28 cellular contexts compared by ENCODE assay signal in the genomic region with DNA sequence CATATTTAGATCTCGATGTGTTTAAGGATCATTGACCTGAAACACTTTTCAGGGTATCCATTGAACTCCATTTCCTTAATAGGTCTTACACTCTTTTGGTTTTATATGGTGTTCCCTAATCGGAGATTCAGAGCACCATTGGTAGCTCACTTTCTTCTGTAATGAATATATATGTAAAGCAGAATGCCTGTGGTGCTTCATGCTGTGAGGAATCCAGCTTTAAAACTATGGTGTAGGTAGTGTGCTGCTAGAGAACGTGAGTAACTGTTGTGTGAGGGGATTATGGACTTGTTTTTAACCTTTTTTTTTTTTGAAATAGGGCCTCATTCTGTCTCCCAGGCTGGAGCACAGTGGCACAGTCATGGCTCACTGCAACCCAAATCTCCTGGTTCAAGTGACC.
"Had no signal": no experiment of that assay in that cellular context is flagged by ENCODE, and none has a peak within 500 bp of the region (broad histone marks: within the 10 kb centered on the region; RNA-seq: fewer than 3 reads in every experiment).

No MANE protein-coding gene starts in this region.

- H3K4me2 ChIP-seq: neural progenitor cell had no signal

- H3K4me3 Mint-ChIP-seq: mesothelial cell of epicardium; naive B cell; natural killer cell; nephron progenitor cell; neural progenitor cell; stimulated activated naive B cell treated with anti-CD40 and anti-IgM and Interleukin-4, amounts not matched to agents 10 μg/mL and 1 μg/mL and 100 μg/mL, for 72 hours had no signal

- H3K9me3 Mint-ChIP-seq: mesothelial cell of epicardium; naive B cell; natural killer cell; nephron progenitor cell; neural progenitor cell; stimulated activated naive B cell treated with anti-CD40 and anti-IgM and Interleukin-4, amounts not matched to agents 10 μg/mL and 1 μg/mL and 100 μg/mL, for 72 hours had no signal

- H3K27me3 Mint-ChIP-seq: naive B cell; progenitor cell of endocrine pancreas; stimulated activated naive B cell treated with anti-CD40 and anti-IgM and Interleukin-4, amounts not matched to agents 10 μg/mL and 1 μg/mL and 100 μg/mL, for 72 hours had no signal

- H3K9me3 ChIP-seq: left ventricle myocardium inferior, neutrophil, ovary, right atrium auricular region, right lobe of liver, stomach, testis, thyroid gland, transverse colon, upper lobe of right lung had no signal

- H3K4me1 ChIP-seq: right atrium auricular region, right lobe of liver, stomach, testis, upper lobe of right lung had no signal

- DNase-seq: hippocampal formation; islet precursor cell; left ventricle myocardium inferior; mesendoderm; naive B cell; natural killer cell; nephron progenitor cell; occipital lobe; ovary; right lobe of liver; stimulated activated CD4-positive, alpha-beta T cell treated with anti-CD3 and anti-CD28 coated beads, Interleukin-12 subunit alpha, Interleukin-12 subunit beta, amount 100 ng/mL, for 4 hours; stimulated activated CD4-positive, alpha-beta T cell treated with anti-CD3 and anti-CD28 coated beads, Interleukin-15, amount 100 ng/mL, for 24 hours; stimulated activated CD4-positive, alpha-beta T cell treated with anti-CD3 and anti-CD28 coated beads, Interleukin-2, amount 100 ng/mL, for 24 hours; stimulated activated CD4-positive, alpha-beta T cell treated with anti-CD3 and anti-CD28 coated beads, Interleukin-4, amount 100 ng/mL, for 1 hour; stimulated activated naive B cell treated with anti-CD40 and anti-IgM and Interleukin-4, amounts not matched to agents 10 μg/mL and 1 μg/mL and 100 μg/mL, for 72 hours; stimulated activated naive CD8-positive, alpha-beta T cell treated with anti-CD3 and anti-CD28 coated beads, Interleukin-15, Interleukin-2, amounts not matched to agents 100 U/mL and 50 U/mL, for 24 hours; stomach; testis; thyroid gland; transverse colon; upper lobe of right lung had no signal

- H3K27ac ChIP-seq: left ventricle myocardium inferior, neural progenitor cell, neutrophil, ovary, right atrium auricular region, right lobe of liver, skin epidermis, stomach, testis, thyroid gland, transverse colon, upper lobe of right lung had no signal

- H2AFZ ChIP-seq: neural progenitor cell had no signal

- H3K27me3 ChIP-seq: neural progenitor cell, neutrophil, ovary, right atrium auricular region, right lobe of liver, stomach, testis, thyroid gland, transverse colon, upper lobe of right lung had no signal

- H3K9ac ChIP-seq: neural progenitor cell had no signal

- H3K4me1 Mint-ChIP-seq: naive B cell; nephron progenitor cell; stimulated activated naive B cell treated with anti-CD40 and anti-IgM and Interleukin-4, amounts not matched to agents 10 μg/mL and 1 μg/mL and 100 μg/mL, for 72 hours had no signal

- H3K4me3 ChIP-seq: left ventricle myocardium inferior, lung, neural progenitor cell, ovary, right atrium auricular region, right lobe of liver, skin epidermis, stomach, testis, thyroid gland, transverse colon, upper lobe of right lung had no signal

- H3K36me3 Mint-ChIP-seq: mesothelial cell of epicardium, natural killer cell, neural progenitor cell had no signal

- ATAC-seq: natural killer cell; right lobe of liver; stimulated activated naive B cell treated with anti-CD40 and anti-IgM and Interleukin-4, amounts not matched to agents 10 μg/mL and 1 μg/mL and 100 μg/mL, for 72 hours; stimulated activated naive CD8-positive, alpha-beta T cell treated with anti-CD3 and anti-CD28 coated beads, Interleukin-15, Interleukin-2, amounts not matched to agents 100 U/mL and 50 U/mL, for 24 hours; upper lobe of right lung had no signal

- H3K36me3 ChIP-seq: left ventricle myocardium inferior, neural progenitor cell, neutrophil, ovary, right atrium auricular region, right lobe of liver, stomach, thyroid gland, transverse colon, upper lobe of right lung had no signal

- H3K27ac Mint-ChIP-seq: mesothelial cell of epicardium; natural killer cell; nephron progenitor cell; neural progenitor cell; progenitor cell of endocrine pancreas; stimulated activated naive B cell treated with anti-CD40 and anti-IgM and Interleukin-4, amounts not matched to agents 10 μg/mL and 1 μg/mL and 100 μg/mL, for 72 hours had no signal
